1 cellular context compared by ENCODE assay signal in genomic region chr5:168128556-168128955, GRCh38.
TF ChIP-seq lines count a peak whose summit lies in the region.

No MANE protein-coding gene starts in this region.

TF ChIP-seq in GM23338, 12 proteins besides CTCF, POLR2A, EP300 and RAD21 (continued from another document):
- TF ChIP-seq ZNF462 (CRISPR knock-in tag; IDR thresholded peaks at IDR 0.05), result no peak
- TF ChIP-seq EZH2phosphoT487 (IDR thresholded peaks at IDR 0.05; ENCODE audit: unreplicated experiment), result no peak
- TF ChIP-seq ZNF331 (CRISPR knock-in tag; IDR thresholded peaks at IDR 0.05; ENCODE audit: low read depth), result no peak
- no peak for TF ChIP-seq NANOG (IDR thresholded peaks at IDR 0.05; ENCODE audit: borderline replicate concordance)
- no peak for TF ChIP-seq ETS1 (IDR thresholded peaks at IDR 0.05)
- TF ChIP-seq ZNF114 (CRISPR knock-in tag; IDR thresholded peaks at IDR 0.05), result no peak
- no peak for TF ChIP-seq REST (IDR thresholded peaks at IDR 0.05; ENCODE audit: unreplicated experiment)
- no peak for TF ChIP-seq JUNB (IDR thresholded peaks at IDR 0.05; ENCODE audit: unreplicated experiment)
- TF ChIP-seq EZH2 (IDR thresholded peaks at IDR 0.05; ENCODE audit: low read depth, unreplicated experiment), result no peak
- no peak for TF ChIP-seq STAT1 (IDR thresholded peaks at IDR 0.05; ENCODE audit: unreplicated experiment)
